8 cellular contexts compared by ENCODE assay signal in genomic region chr1:28591708-28592313, GRCh38. TPM values are rescaled to one million over a fixed set of nuclear protein-coding genes. Genes with fewer than 3 reads are reported as not detected.
DNase-seq lines count a peak whose midpoint lies in the region; ATAC-seq, FAIRE-seq and TF ChIP-seq lines count a peak whose summit lies in the region.

TSS of gene RAB42 (plus strand) at chr1:28592265. CDS start at chr1:28592512, 247 bp downstream.

- H3K27me3 ChIP-seq in HL-60 (ENCODE audit: insufficient read depth, poor library complexity, severe bottlenecking) (no peaks in the 10 kb centered on the region), small intestine (ENCODE audit: control insufficient read depth in 2 of 2, insufficient read depth in 2 of 2, low read length in 2 of 2) (no peaks in the 10 kb centered on the region)

- H3K4me3 Mint-ChIP-seq in activated naive CD8-positive, alpha-beta T cell treated with anti-CD3 and anti-CD28 coated beads, Interleukin-2, amount 50 U/mL, for 24 hours = peak within 1 kb of the TSS; percentile 73

- FAIRE-seq in small intestine (lab: Jason Lieb, UNC) = no peak

- H3K4me1 Mint-ChIP-seq in activated naive CD8-positive, alpha-beta T cell treated with anti-CD3 and anti-CD28 coated beads, Interleukin-2, amount 50 U/mL, for 24 hours = peaks cover 5% of the 10 kb centered on the region

- peak within 1 kb of the TSS; percentile 49 for H3K27ac ChIP-seq in HL-60 (replicated peaks)
- peak within 1 kb of the TSS; percentile 20 to 54 for H3K27ac ChIP-seq in small intestine (ENCODE audit: low read depth in 1 of 2, low read length in 1 of 2)

- H3K4me3 ChIP-seq in GM08714 (ENCODE audit: low read length) (peak within 1 kb of the TSS; percentile 72; the same call in 1 of the 2 replicates), HL-60 (replicated peaks; ENCODE audit: insufficient read depth, low read length) (peak within 1 kb of the TSS; percentile 42), small intestine (ENCODE audit: low read depth in 1 of 2, low read length in 2 of 2) (peak within 1 kb of the TSS; percentile 35 to 38)

- peak; percentile 48 for ATAC-seq in activated naive CD8-positive, alpha-beta T cell treated with anti-CD3 and anti-CD28 coated beads, Interleukin-2, amount 50 U/mL, for 24 hours
- no peak for ATAC-seq in GM18867 (IDR thresholded peaks at IDR 0.05; ENCODE audit: unreplicated experiment)

- no peak for TF ChIP-seq CTCF in HL-60 (IDR thresholded peaks at IDR 0.05; ENCODE audit: insufficient read depth, low read length)

- peak; percentile 63 to 64 for DNase-seq in HL-60 (ENCODE audit: low read depth in 1 of 2, low spot score in 1 of 2)
- DNase-seq in activated naive CD8-positive, alpha-beta T cell treated with anti-CD3 and anti-CD28 coated beads, Interleukin-2, amount 50 U/mL, for 24 hours = no peak
- DNase-seq in iPS-NIHi11 (ENCODE audit: low spot score) = peak; percentile 68
- peak; percentile 32 for DNase-seq in small intestine
- DNase-seq in HK-2 (ENCODE audit: unreplicated experiment) = no peak
- no peak for DNase-seq in DMS114 treated with DMSO at 0.1 percent for 48 hours (lab: John Stamatoyannopoulos, UW; ENCODE audit: unreplicated experiment)

- no peaks in the 10 kb centered on the region for H3K9me3 ChIP-seq in small intestine (ENCODE audit: control insufficient read depth, low read depth)

- 21 to 27% (median 25%) methylated on average over 12 to 13 of the region's 13 CpGs for WGBS in small intestine, 3 donors

- H3K27me3 Mint-ChIP-seq in activated naive CD8-positive, alpha-beta T cell treated with anti-CD3 and anti-CD28 coated beads, Interleukin-2, amount 50 U/mL, for 24 hours = peaks cover 13% of the 10 kb centered on the region

- H3K27ac Mint-ChIP-seq in activated naive CD8-positive, alpha-beta T cell treated with anti-CD3 and anti-CD28 coated beads, Interleukin-2, amount 50 U/mL, for 24 hours = no peak within 1 kb of the TSS

- H3K9me3 Mint-ChIP-seq in activated naive CD8-positive, alpha-beta T cell treated with anti-CD3 and anti-CD28 coated beads, Interleukin-2, amount 50 U/mL, for 24 hours = no peaks in the 10 kb centered on the region

- no peaks in the 10 kb centered on the region for H3K36me3 Mint-ChIP-seq in activated naive CD8-positive, alpha-beta T cell treated with anti-CD3 and anti-CD28 coated beads, Interleukin-2, amount 50 U/mL, for 24 hours (ENCODE audit: low read depth)

- H3K36me3 ChIP-seq in small intestine (ENCODE audit: control insufficient read depth in 2 of 2, insufficient read depth in 2 of 2, low read length in 2 of 2) = no peaks in the 10 kb centered on the region

- peaks cover 0 to 5% of the 10 kb centered on the region in 2 donors for H3K4me1 ChIP-seq in small intestine (ENCODE audit: control insufficient read depth in 2 of 2, insufficient read depth in 1 of 2, low read depth in 1 of 2, low read length in 1 of 2)

RNA-seq across cellular contexts. Expression of gene RAB42, which starts in this region (rescaled TPM):
- polyA plus RNA-seq in small intestine = 1 to 10 TPM; 1.7 to 4.9 (median 4.6) TPM

Comparison
In these comparisons a context has a peak if more than half of its experiments do, and no peak if none do; other contexts are left out.
1. DNase-seq: peak in HL-60 (2 of 2), iPS-NIHi11 (single experiment) and small intestine (single experiment); none in activated naive CD8-positive, alpha-beta T cell treated with anti-CD3 and anti-CD28 coated beads, Interleukin-2, amount 50 U/mL, for 24 hours (single experiment), HK-2 (single experiment) and DMS114 treated with DMSO at 0.1 percent for 48 hours (single experiment).
2. Peak in every context shown above with its lines, with median percentiles within 50 percentile points of each other: H3K4me3 ChIP-seq.